8 cellular contexts compared by ENCODE assay signal in genomic region chr16:77807-78443, GRCh38. TPM values are rescaled to one million over a fixed set of nuclear protein-coding genes. Genes with fewer than 3 reads are reported as not detected.
A peak's percentile ranks its signal among the peaks of the same experiment; 100 is the strongest.
DNase-seq lines count a peak whose midpoint lies in the region; ATAC-seq and TF ChIP-seq lines count a peak whose summit lies in the region.

TSS of gene MPG (plus strand) at chr16:78225. CDS start at chr16:78310, 85 bp downstream.

- H3K27ac ChIP-seq in CD8-positive, alpha-beta T cell (ENCODE audit: low read depth, low read length) = peak within 1 kb of the TSS; percentile 31
- H3K27ac ChIP-seq in RWPE2 (ENCODE audit: poor library complexity, severe bottlenecking) = peak within 1 kb of the TSS; percentile 88

- peaks cover 26% of the 10 kb centered on the region for H3K4me1 ChIP-seq in CD8-positive, alpha-beta T cell (ENCODE audit: insufficient read depth, low read length)
- H3K4me1 ChIP-seq in RWPE2 (ENCODE audit: insufficient read depth, poor library complexity, severe bottlenecking) = peaks cover 16% of the 10 kb centered on the region

- H3K36me3 ChIP-seq in CD8-positive, alpha-beta T cell (ENCODE audit: insufficient read depth, low read length) = no peaks in the 10 kb centered on the region
- H3K36me3 ChIP-seq in RWPE2 (ENCODE audit: low read depth) = peaks cover 12% of the 10 kb centered on the region

- H3K4me3 Mint-ChIP-seq in CD8-positive, alpha-beta T cell = peak within 1 kb of the TSS; percentile 87
- peak within 1 kb of the TSS; percentile 88 for H3K4me3 Mint-ChIP-seq in nephron progenitor cell
- peak within 1 kb of the TSS; percentile 88 for H3K4me3 Mint-ChIP-seq in stimulated activated naive CD8-positive, alpha-beta T cell treated with anti-CD3 and anti-CD28 coated beads, Interleukin-15, Interleukin-2, amounts not matched to agents 100 ng/mL and 50 ng/mL, for 24 hours

- H3K27me3 Mint-ChIP-seq in CD8-positive, alpha-beta T cell (ENCODE audit: low read depth) = peaks cover 11% of the 10 kb centered on the region
- no peaks in the 10 kb centered on the region for H3K27me3 Mint-ChIP-seq in nephron progenitor cell (ENCODE audit: low read depth, poor library complexity)
- peaks cover 17% of the 10 kb centered on the region for H3K27me3 Mint-ChIP-seq in stimulated activated naive CD8-positive, alpha-beta T cell treated with anti-CD3 and anti-CD28 coated beads, Interleukin-15, Interleukin-2, amounts not matched to agents 100 ng/mL and 50 ng/mL, for 24 hours

- CTCF ChIA-PET in CD8-positive, alpha-beta T cell (lab: Charles Lee) = interaction anchor here (1.2 to 1.9 kb wide), 3 partner anchors 12 to 18 kb away, joined by 3 to 13 read pairs (median 7); no protein-coding TSS in a partner anchor

- DNase-seq in CD8-positive, alpha-beta T cell = peak; percentile 55 to 90 (median 79)
- DNase-seq in HUDEP-2 (lab: John Stamatoyannopoulos, UW; ENCODE audit: unreplicated experiment in 76 of 76) = peak in 66 of 76 experiments; percentile 10 to 81 (median 55)
- no peak for DNase-seq in RWPE2 (ENCODE audit: low spot score)
- DNase-seq in activated T-helper 9 cell treated with anti-CD3 and anti-CD28 coated beads, Interleukin-2, amount 50 U/mL, for 16 hours (ENCODE audit: low read depth) = peak; percentile 75
- peak; percentile 78 for DNase-seq in fibroblast of the aortic adventitia (ENCODE audit: low read depth)
- peak; percentile 87 for DNase-seq in nephron progenitor cell

- TF ChIP-seq CTCF in CD8-positive, alpha-beta T cell (IDR thresholded peaks at IDR 0.05) = no peak
- TF ChIP-seq CTCF in RWPE2 (IDR thresholded peaks at IDR 0.05; ENCODE audit: poor library complexity, severe bottlenecking) = no peak
- TF ChIP-seq CTCF in fibroblast of the aortic adventitia (IDR thresholded peaks at IDR 0.05; ENCODE audit: insufficient read depth, low read length) = no peak
- TF ChIP-seq CTCF in nephron progenitor cell (IDR thresholded peaks at IDR 0.05) = no peak

- peak within 1 kb of the TSS; percentile 68 for H3K4me3 ChIP-seq in CD8-positive, alpha-beta T cell (ENCODE audit: low read depth, low read length)
- H3K4me3 ChIP-seq in RWPE2 (ENCODE audit: severe bottlenecking) (peak within 1 kb of the TSS; percentile 86), fibroblast of the aortic adventitia (ENCODE audit: low read depth, low read length) (peak within 1 kb of the TSS; percentile 80)

- peaks cover 31% of the 10 kb centered on the region for H3K4me1 Mint-ChIP-seq in CD8-positive, alpha-beta T cell (ENCODE audit: low read depth)
- H3K4me1 Mint-ChIP-seq in nephron progenitor cell = peaks cover 55% of the 10 kb centered on the region
- peaks cover 41% of the 10 kb centered on the region for H3K4me1 Mint-ChIP-seq in stimulated activated naive CD8-positive, alpha-beta T cell treated with anti-CD3 and anti-CD28 coated beads, Interleukin-15, Interleukin-2, amounts not matched to agents 100 ng/mL and 50 ng/mL, for 24 hours (ENCODE audit: low read depth)

- H3K36me3 Mint-ChIP-seq in CD8-positive, alpha-beta T cell = peaks cover 7% of the 10 kb centered on the region
- H3K36me3 Mint-ChIP-seq in nephron progenitor cell (ENCODE audit: low read depth) = no peaks in the 10 kb centered on the region
- H3K36me3 Mint-ChIP-seq in stimulated activated naive CD8-positive, alpha-beta T cell treated with anti-CD3 and anti-CD28 coated beads, Interleukin-15, Interleukin-2, amounts not matched to agents 100 ng/mL and 50 ng/mL, for 24 hours (ENCODE audit: low read depth) = no peaks in the 10 kb centered on the region

- no peaks in the 10 kb centered on the region for H3K9me3 ChIP-seq in CD8-positive, alpha-beta T cell (ENCODE audit: low read length)
- no peaks in the 10 kb centered on the region for H3K9me3 ChIP-seq in RWPE2 (ENCODE audit: severe bottlenecking)

- H3K27me3 ChIP-seq in CD8-positive, alpha-beta T cell (ENCODE audit: insufficient read depth, low read length) = peaks cover 7% of the 10 kb centered on the region
- H3K27me3 ChIP-seq in RWPE2 (ENCODE audit: insufficient read depth, poor library complexity, severe bottlenecking) = no peaks in the 10 kb centered on the region

- POLR2A ChIA-PET in CD8-positive, alpha-beta T cell (lab: Charles Lee) = interaction anchor here (1.2 kb wide), 1 partner anchor 25 kb away, joined by 4 read pairs; the partner anchor contains the start of gene POLR3K

- ATAC-seq in CD8-positive, alpha-beta T cell = peak; percentile 91
- ATAC-seq in GM19463 (IDR thresholded peaks at IDR 0.05; ENCODE audit: unreplicated experiment) = peak; percentile 82
- ATAC-seq in RWPE2 (ENCODE audit: low read depth) = peak; percentile 46

- intact Hi-C loops in CD8-positive, alpha-beta T cell (cut with DNase I, micrococcal nuclease) = loop anchor here (1.0 kb wide), 2 partner anchors 13 to 25 kb away; partner anchors contain the start of genes POLR3K (in 2 of the 2) and SNRNP25 (in 2 of the 2)

- H3K9me3 Mint-ChIP-seq in CD8-positive, alpha-beta T cell = no peaks in the 10 kb centered on the region
- no peaks in the 10 kb centered on the region for H3K9me3 Mint-ChIP-seq in nephron progenitor cell
- no peaks in the 10 kb centered on the region for H3K9me3 Mint-ChIP-seq in stimulated activated naive CD8-positive, alpha-beta T cell treated with anti-CD3 and anti-CD28 coated beads, Interleukin-15, Interleukin-2, amounts not matched to agents 100 ng/mL and 50 ng/mL, for 24 hours

- H3K27ac Mint-ChIP-seq in CD8-positive, alpha-beta T cell = peak within 1 kb of the TSS; percentile 73
- H3K27ac Mint-ChIP-seq in nephron progenitor cell = peak within 1 kb of the TSS; percentile 66
- peak within 1 kb of the TSS; percentile 90 for H3K27ac Mint-ChIP-seq in stimulated activated naive CD8-positive, alpha-beta T cell treated with anti-CD3 and anti-CD28 coated beads, Interleukin-15, Interleukin-2, amounts not matched to agents 100 ng/mL and 50 ng/mL, for 24 hours

RNA-seq across cellular contexts. Expression of gene MPG, which starts in this region (rescaled TPM):
- total RNA-seq in CD8-positive, alpha-beta T cell = 10 to 100 TPM; 12.3 to 13.0 TPM
- 53.1 and 124 TPM in 2 replicates for total RNA-seq in fibroblast of the aortic adventitia (ENCODE audit: low replicate concordance)
